In the genomic region with DNA sequence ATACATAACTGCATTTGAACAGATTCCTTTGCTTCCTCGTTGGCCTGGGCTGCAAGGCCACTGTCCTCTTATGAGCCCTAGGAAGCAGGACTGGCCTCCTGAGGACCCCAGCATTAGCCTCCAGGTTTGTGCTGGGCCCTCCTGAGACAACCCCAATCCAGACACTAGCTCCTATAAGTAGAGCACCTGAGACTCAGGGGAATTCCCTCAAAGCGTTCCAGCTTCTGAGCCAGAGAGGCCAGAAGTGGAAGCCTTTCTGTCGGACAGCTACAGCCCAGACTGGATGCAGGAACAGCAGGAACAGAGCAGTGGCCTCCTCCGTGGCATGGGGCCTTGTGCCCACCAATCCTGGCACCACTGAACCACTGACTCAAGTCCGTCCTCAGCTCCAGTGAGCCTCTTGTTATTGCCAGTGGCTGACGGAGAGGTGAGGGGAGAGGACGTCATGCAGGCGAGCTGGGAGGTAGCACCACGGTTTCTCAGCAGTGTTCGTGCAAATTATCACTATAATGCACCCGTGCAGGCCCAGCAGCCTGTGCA, we compare ENCODE assay signal across 26 cellular contexts.
DNase-seq lines count a peak whose midpoint lies in the region; ATAC-seq and TF ChIP-seq lines count a peak whose summit lies in the region.
"Had no signal": no experiment of that assay in that cellular context is flagged by ENCODE, and none has a peak within 500 bp of the region (broad histone marks: within the 10 kb centered on the region; RNA-seq: fewer than 3 reads in every experiment).

No MANE protein-coding gene starts in this region.

- H3K36me3 ChIP-seq in left ventricle myocardium inferior: no peaks in the 10 kb centered on the region
- no peaks in the 10 kb centered on the region for H3K36me3 ChIP-seq in sigmoid colon
- H3K36me3 ChIP-seq: breast epithelium, tibial nerve had no signal

- H3K27me3 ChIP-seq in left ventricle myocardium inferior (ENCODE audit: low read depth) (no peaks in the 10 kb centered on the region), sigmoid colon (no peaks in the 10 kb centered on the region)
- H3K27me3 ChIP-seq: breast epithelium, tibial nerve had no signal

- no peak for ATAC-seq in left cardiac atrium
- ATAC-seq in HG02763 (IDR thresholded peaks at IDR 0.05; ENCODE audit: unreplicated experiment): no peak
- no peak for ATAC-seq in HG02798 (IDR thresholded peaks at IDR 0.05; ENCODE audit: poor library complexity, unreplicated experiment)
- ATAC-seq: activated naive CD4-positive, alpha-beta T cell treated with anti-CD3 and anti-CD28 coated beads, Interleukin-2, amount 50 U/mL, for 72 hours; CD8-positive, alpha-beta T cell; HCT116; left lobe of liver; right cardiac atrium; stimulated activated naive CD8-positive, alpha-beta T cell treated with anti-CD3 and anti-CD28 coated beads, Interleukin-15, amount 100 ng/mL, for 72 hours had no signal

- peak overlapping the region; percentile 50 for H3K27ac ChIP-seq in left ventricle myocardium inferior (replicated peaks)
- H3K27ac ChIP-seq in cingulate gyrus (ENCODE audit: low read depth, low read length): peak overlapping the region; percentile 75
- H3K27ac ChIP-seq in sigmoid colon: peak overlapping the region; percentile 16 to 63 (median 42)
- H3K27ac ChIP-seq: tibial nerve had no signal

- TF ChIP-seq CTCF in left ventricle myocardium inferior (IDR thresholded peaks at IDR 0.05; ENCODE audit: borderline replicate concordance) (no peak), sigmoid colon (IDR thresholded peaks at IDR 0.05) (no peak)

- intact Hi-C loops in left ventricle myocardium inferior (cut with micrococcal nuclease) (no loop called here), left cardiac atrium (cut with DNase I) (no loop called here), sigmoid colon (cut with DNase I) (loop anchor here (10.0 kb wide), 1 partner anchor 88 kb away; no protein-coding TSS in a partner anchor)

- WGBS in sigmoid colon, 2 donors: 88 to 91% methylated on average over 11 of the region's 11 CpGs

- TF ChIP-seq POLR2A in sigmoid colon (IDR thresholded peaks at IDR 0.05): no peak

- DNase-seq in left ventricle myocardium inferior (no peak), left cardiac atrium (no peak), sigmoid colon (no peak), NCI-H1930 (lab: John Stamatoyannopoulos, UW) (no peak), AG08396 (ENCODE audit: low spot score) (no peak)
- DNase-seq: activated CD4-positive, alpha-beta T cell treated with anti-CD3 and anti-CD28 coated beads, Interleukin-2, amount 50 U/mL, for 1 hour; activated CD4-positive, CD25-positive, alpha-beta regulatory T cell; activated effector memory CD4-positive, alpha-beta T cell treated with Interleukin-2 at 50 U/mL for 16 hours; activated T-cell treated with anti-CD3 and anti-CD28 coated beads, Interleukin-2, amount 50 U/mL, for 1 hour; AML-193; CD8-positive, alpha-beta T cell; DMS 273 treated with DMSO at 0.1 percent for 48 hours; effector CD4-positive, alpha-beta T cell; NCI-H2171; NCI-H510A; right cardiac atrium; stimulated activated CD4-positive, alpha-beta T cell treated with anti-CD3 and anti-CD28 coated beads, Interleukin-2, amount 100 ng/mL, for 48 hours; stimulated activated naive CD8-positive, alpha-beta T cell treated with anti-CD3 and anti-CD28 coated beads, Interleukin-15, amount 100 ng/mL, for 72 hours had no signal

- no peaks in the 10 kb centered on the region for H3K9me3 ChIP-seq in left ventricle myocardium inferior (replicated peaks)
- no peaks in the 10 kb centered on the region for H3K9me3 ChIP-seq in sigmoid colon
- H3K9me3 ChIP-seq: breast epithelium, tibial nerve had no signal

- TF ChIP-seq EP300 in sigmoid colon (IDR thresholded peaks at IDR 0.05): no peak

- H3K4me1 ChIP-seq in left ventricle myocardium inferior: peaks cover 82% of the 10 kb centered on the region
- peaks cover 0 to 28% (median 16%) of the 10 kb centered on the region in 4 donors for H3K4me1 ChIP-seq in sigmoid colon
- H3K4me1 ChIP-seq: breast epithelium had no signal

- H3K4me3 ChIP-seq in left ventricle myocardium inferior (no peak overlapping the region), sigmoid colon (no peak overlapping the region)
- H3K4me3 ChIP-seq: breast epithelium, tibial nerve had no signal
